17 cellular contexts compared by ENCODE assay signal in the genomic region with DNA sequence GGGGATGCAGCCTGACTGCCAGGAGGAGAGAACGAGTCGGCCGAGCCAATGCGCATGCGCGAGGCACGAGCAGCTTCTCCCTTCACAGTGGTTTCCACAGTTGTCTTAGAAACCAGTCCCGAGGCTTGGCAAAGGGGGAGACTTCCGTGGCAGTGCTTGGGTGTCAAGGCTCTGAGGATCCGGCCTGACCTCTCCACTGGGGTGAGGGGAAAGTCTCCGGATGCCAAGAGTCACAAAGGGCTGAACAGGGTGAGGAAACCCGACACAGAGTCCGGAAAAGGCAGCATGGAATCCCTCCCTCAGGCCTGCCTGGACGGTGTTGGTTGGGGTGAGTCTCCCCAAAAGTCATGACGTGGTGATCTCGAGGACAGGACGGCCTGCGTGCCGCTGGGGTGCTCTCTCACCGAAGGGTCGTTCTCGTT.
"Had no signal": no experiment of that assay in that cellular context is flagged by ENCODE, and none has a peak within 500 bp of the region (broad histone marks: within the 10 kb centered on the region; RNA-seq: fewer than 3 reads in every experiment).

No MANE protein-coding gene starts in this region.

- DNase-seq: activated CD4-positive, alpha-beta T cell treated with anti-CD3 and anti-CD28 coated beads for 48 hours; activated gamma-delta T cell; activated T-cell treated with anti-CD3 and anti-CD28 coated beads, Interleukin-2, amount 50 U/mL, for 48 hours; caudate nucleus; mammary epithelial cell; naive thymus-derived CD4-positive, alpha-beta T cell; stimulated activated CD4-positive, alpha-beta T cell treated with anti-CD3 and anti-CD28 coated beads, Interleukin-1b, Interleukin-23, amount 100 ng/mL, for 48 hours; T-helper 17 cell; thyroid gland had no signal

- H3K4me3 Mint-ChIP-seq: naive thymus-derived CD4-positive, alpha-beta T cell; T-helper 17 cell had no signal

- H3K4me1 ChIP-seq: left lung, thyroid gland, uterus had no signal

- H3K36me3 ChIP-seq: left lung, ovary, thyroid gland, uterus had no signal

- H3K27ac Mint-ChIP-seq: activated naive CD4-positive, alpha-beta T cell treated with anti-CD3 and anti-CD28 coated beads, Interleukin-2, amount 50 U/mL, for 72 hours; naive thymus-derived CD4-positive, alpha-beta T cell; T-helper 17 cell had no signal

- H3K4me3 ChIP-seq: left lung, ovary, thyroid gland, uterus had no signal

- H3K4me1 Mint-ChIP-seq: T-helper 17 cell had no signal

- H3K9me3 ChIP-seq: ovary, thyroid gland, uterus had no signal

- H3K27me3 Mint-ChIP-seq: naive thymus-derived CD4-positive, alpha-beta T cell; T-helper 17 cell had no signal

- FAIRE-seq: colon, endometrium, islet of Langerhans had no signal

- ATAC-seq: activated naive CD4-positive, alpha-beta T cell treated with anti-CD3 and anti-CD28 coated beads, Interleukin-2, amount 50 U/mL, for 72 hours; left lung; naive thymus-derived CD4-positive, alpha-beta T cell; sciatic nerve; T-helper 17 cell had no signal

- H3K27me3 ChIP-seq: left lung, ovary, thyroid gland, uterus had no signal

- H3K27ac ChIP-seq: left lung, ovary, thyroid gland, uterus had no signal
